Comparison of ENCODE assay signal across 1 cellular context in the genomic region with DNA sequence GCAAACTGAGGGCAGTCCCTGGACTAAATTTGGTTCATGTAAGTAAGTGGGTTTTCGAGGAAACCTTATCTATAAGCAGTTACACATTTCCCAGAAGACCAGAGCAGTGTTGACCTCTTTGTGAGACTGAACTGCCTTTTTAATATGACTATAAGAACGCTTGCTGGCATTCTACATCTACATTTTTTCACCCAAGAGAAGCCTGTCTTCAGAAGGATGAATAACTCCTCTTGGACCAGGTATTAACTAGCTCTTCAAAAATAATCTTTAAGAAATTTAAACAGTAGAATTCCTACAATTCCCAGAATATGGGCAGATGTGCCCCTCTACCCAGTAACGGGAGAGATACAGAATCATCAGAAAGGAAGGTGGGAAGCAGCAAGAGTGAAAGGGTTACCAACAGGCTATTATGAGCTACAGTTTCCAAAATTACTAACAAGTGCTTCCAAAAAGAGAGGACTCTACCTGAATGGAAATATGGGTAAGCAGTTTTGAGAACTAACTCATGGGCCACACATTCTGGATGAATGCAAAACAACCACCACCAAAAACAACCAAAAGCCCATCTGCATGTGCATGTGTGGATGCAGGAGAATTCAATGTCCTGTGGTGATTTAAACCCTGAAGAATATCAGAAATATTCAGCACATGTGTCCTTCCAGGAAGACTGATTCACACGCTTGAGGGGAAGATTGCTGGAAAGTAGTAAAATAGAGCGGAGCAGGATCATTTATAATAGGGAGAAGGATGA.
A peak's percentile ranks its signal among the peaks of the same experiment; 100 is the strongest.
TF ChIP-seq lines count a peak whose summit lies in the region.

No MANE protein-coding gene starts in this region.

TF ChIP-seq in K562, 482 proteins besides CTCF, POLR2A, EP300 and RAD21 (continued from another document and continues in another):
- TF ChIP-seq, protein P1, sequence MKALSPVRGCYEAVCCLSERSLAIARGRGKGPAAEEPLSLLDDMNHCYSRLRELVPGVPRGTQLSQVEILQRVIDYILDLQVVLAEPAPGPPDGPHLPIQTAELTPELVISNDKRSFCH (CRISPR knock-in tag; IDR thresholded peaks at IDR 0.05), result no peak
- TF ChIP-seq, protein P1 (tag; IDR thresholded peaks at IDR 0.05), result no peak
- TF ChIP-seq U2AF1 (optimal IDR thresholded peaks at IDR 0.05; ENCODE audit: low read depth, low read length), result no peak
- no peak for TF ChIP-seq ZNF41 (CRISPR knock-in tag; conservative IDR thresholded peaks at IDR 0.05)
- TF ChIP-seq TRIM24 (IDR thresholded peaks at IDR 0.05), result peak in 1 of 2 experiments; percentile 37; a peak in 1 of 4 replicates
- TF ChIP-seq HLTF (IDR thresholded peaks at IDR 0.05), result no peak
- no peak for TF ChIP-seq ELF1 (tag; IDR thresholded peaks at IDR 0.05)
- TF ChIP-seq NR2F6 (CRISPR knock-in tag; IDR thresholded peaks at IDR 0.05), result no peak
- TF ChIP-seq KDM5B (IDR thresholded peaks at IDR 0.05; ENCODE audit: insufficient replicate concordance, low read depth, low read length), result peak; percentile 39
- TF ChIP-seq DPF2 (IDR thresholded peaks at IDR 0.05), result peak; percentile 51
- no peak for TF ChIP-seq KLF10 (CRISPR knock-in tag; IDR thresholded peaks at IDR 0.05)
- TF ChIP-seq XRCC4 (IDR thresholded peaks at IDR 0.05; ENCODE audit: extremely low read depth, insufficient read depth, insufficient read length), result no peak
- TF ChIP-seq, protein P2, sequence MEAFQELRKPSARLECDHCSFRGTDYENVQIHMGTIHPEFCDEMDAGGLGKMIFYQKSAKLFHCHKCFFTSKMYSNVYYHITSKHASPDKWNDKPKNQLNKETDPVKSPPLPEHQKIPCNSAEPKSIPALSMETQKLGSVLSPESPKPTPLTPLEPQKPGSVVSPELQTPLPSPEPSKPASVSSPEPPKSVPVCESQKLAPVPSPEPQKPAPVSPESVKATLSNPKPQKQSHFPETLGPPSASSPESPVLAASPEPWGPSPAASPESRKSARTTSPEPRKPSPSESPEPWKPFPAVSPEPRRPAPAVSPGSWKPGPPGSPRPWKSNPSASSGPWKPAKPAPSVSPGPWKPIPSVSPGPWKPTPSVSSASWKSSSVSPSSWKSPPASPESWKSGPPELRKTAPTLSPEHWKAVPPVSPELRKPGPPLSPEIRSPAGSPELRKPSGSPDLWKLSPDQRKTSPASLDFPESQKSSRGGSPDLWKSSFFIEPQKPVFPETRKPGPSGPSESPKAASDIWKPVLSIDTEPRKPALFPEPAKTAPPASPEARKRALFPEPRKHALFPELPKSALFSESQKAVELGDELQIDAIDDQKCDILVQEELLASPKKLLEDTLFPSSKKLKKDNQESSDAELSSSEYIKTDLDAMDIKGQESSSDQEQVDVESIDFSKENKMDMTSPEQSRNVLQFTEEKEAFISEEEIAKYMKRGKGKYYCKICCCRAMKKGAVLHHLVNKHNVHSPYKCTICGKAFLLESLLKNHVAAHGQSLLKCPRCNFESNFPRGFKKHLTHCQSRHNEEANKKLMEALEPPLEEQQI (IDR thresholded peaks at IDR 0.05), result peak; percentile 88
- no peak for TF ChIP-seq C11orf30 (IDR thresholded peaks at IDR 0.05; ENCODE audit: low read depth)
- TF ChIP-seq, protein P3, sequence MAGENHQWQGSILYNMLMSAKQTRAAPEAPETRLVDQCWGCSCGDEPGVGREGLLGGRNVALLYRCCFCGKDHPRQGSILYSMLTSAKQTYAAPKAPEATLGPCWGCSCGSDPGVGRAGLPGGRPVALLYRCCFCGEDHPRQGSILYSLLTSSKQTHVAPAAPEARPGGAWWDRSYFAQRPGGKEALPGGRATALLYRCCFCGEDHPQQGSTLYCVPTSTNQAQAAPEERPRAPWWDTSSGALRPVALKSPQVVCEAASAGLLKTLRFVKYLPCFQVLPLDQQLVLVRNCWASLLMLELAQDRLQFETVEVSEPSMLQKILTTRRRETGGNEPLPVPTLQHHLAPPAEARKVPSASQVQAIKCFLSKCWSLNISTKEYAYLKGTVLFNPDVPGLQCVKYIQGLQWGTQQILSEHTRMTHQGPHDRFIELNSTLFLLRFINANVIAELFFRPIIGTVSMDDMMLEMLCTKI (IDR thresholded peaks at IDR 0.05; ENCODE audit: partially characterized antibody), result no peak
- TF ChIP-seq HNRNPL (IDR thresholded peaks at IDR 0.05; ENCODE audit: low read depth, low read length), result no peak
- TF ChIP-seq HEY1 (CRISPR knock-in tag; IDR thresholded peaks at IDR 0.05; ENCODE audit: borderline replicate concordance), result no peak
- TF ChIP-seq KHSRP (IDR thresholded peaks at IDR 0.05), result no peak
- TF ChIP-seq GATA2 (CRISPR knock-in tag; IDR thresholded peaks at IDR 0.05), result no peak
- TF ChIP-seq ELF4 (CRISPR knock-in tag; IDR thresholded peaks at IDR 0.05), result no peak
- no peak for TF ChIP-seq ZNF324 (CRISPR knock-in tag; IDR thresholded peaks at IDR 0.05)
- no peak for TF ChIP-seq HNRNPLL (IDR thresholded peaks at IDR 0.05; ENCODE audit: low read depth, low read length, poor library complexity, severe bottlenecking)
- TF ChIP-seq ZNF76 (CRISPR knock-in tag; IDR thresholded peaks at IDR 0.05; ENCODE audit: borderline replicate concordance), result no peak
- no peak for TF ChIP-seq ZNF699 (CRISPR knock-in tag; IDR thresholded peaks at IDR 0.05; ENCODE audit: insufficient replicate concordance)
- TF ChIP-seq, protein P4, sequence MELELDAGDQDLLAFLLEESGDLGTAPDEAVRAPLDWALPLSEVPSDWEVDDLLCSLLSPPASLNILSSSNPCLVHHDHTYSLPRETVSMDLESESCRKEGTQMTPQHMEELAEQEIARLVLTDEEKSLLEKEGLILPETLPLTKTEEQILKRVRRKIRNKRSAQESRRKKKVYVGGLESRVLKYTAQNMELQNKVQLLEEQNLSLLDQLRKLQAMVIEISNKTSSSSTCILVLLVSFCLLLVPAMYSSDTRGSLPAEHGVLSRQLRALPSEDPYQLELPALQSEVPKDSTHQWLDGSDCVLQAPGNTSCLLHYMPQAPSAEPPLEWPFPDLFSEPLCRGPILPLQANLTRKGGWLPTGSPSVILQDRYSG (tag; conservative IDR thresholded peaks at IDR 0.05; ENCODE audit: low read depth), result no peak
- no peak for TF ChIP-seq NFXL1 (CRISPR knock-in tag; IDR thresholded peaks at IDR 0.05)
- TF ChIP-seq, protein P5, sequence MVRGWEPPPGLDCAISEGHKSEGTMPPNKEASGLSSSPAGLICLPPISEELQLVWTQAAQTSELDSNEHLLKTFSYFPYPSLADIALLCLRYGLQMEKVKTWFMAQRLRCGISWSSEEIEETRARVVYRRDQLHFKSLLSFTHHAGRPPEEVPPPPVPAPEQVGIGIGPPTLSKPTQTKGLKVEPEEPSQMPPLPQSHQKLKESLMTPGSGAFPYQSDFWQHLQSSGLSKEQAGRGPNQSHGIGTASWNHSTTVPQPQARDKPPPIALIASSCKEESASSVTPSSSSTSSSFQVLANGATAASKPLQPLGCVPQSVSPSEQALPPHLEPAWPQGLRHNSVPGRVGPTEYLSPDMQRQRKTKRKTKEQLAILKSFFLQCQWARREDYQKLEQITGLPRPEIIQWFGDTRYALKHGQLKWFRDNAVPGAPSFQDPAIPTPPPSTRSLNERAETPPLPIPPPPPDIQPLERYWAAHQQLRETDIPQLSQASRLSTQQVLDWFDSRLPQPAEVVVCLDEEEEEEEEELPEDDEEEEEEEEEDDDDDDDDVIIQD (CRISPR knock-in tag; IDR thresholded peaks at IDR 0.05), result no peak
- TF ChIP-seq, protein P6, sequence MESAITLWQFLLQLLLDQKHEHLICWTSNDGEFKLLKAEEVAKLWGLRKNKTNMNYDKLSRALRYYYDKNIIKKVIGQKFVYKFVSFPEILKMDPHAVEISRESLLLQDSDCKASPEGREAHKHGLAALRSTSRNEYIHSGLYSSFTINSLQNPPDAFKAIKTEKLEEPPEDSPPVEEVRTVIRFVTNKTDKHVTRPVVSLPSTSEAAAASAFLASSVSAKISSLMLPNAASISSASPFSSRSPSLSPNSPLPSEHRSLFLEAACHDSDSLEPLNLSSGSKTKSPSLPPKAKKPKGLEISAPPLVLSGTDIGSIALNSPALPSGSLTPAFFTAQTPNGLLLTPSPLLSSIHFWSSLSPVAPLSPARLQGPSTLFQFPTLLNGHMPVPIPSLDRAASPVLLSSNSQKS (CRISPR knock-in tag; IDR thresholded peaks at IDR 0.05), result no peak
- TF ChIP-seq BRF1 (IDR thresholded peaks at IDR 0.05; ENCODE audit: borderline replicate concordance, extremely low read depth, insufficient read length), result no peak
- TF ChIP-seq BRD4 (IDR thresholded peaks at IDR 0.05), result peak; percentile 77; the same call in 1 of the 2 replicates
- no peak for TF ChIP-seq LARP7 (IDR thresholded peaks at IDR 0.05)
- TF ChIP-seq, protein P7, sequence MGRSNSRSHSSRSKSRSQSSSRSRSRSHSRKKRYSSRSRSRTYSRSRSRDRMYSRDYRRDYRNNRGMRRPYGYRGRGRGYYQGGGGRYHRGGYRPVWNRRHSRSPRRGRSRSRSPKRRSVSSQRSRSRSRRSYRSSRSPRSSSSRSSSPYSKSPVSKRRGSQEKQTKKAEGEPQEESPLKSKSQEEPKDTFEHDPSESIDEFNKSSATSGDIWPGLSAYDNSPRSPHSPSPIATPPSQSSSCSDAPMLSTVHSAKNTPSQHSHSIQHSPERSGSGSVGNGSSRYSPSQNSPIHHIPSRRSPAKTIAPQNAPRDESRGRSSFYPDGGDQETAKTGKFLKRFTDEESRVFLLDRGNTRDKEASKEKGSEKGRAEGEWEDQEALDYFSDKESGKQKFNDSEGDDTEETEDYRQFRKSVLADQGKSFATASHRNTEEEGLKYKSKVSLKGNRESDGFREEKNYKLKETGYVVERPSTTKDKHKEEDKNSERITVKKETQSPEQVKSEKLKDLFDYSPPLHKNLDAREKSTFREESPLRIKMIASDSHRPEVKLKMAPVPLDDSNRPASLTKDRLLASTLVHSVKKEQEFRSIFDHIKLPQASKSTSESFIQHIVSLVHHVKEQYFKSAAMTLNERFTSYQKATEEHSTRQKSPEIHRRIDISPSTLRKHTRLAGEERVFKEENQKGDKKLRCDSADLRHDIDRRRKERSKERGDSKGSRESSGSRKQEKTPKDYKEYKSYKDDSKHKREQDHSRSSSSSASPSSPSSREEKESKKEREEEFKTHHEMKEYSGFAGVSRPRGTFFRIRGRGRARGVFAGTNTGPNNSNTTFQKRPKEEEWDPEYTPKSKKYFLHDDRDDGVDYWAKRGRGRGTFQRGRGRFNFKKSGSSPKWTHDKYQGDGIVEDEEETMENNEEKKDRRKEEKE (IDR thresholded peaks at IDR 0.05; ENCODE audit: borderline replicate concordance in 1 of 2, control insufficient read depth in 1 of 2, low read depth in 2 of 2, low read length in 1 of 2), result no peak
- peak; percentile 39; the same call in 1 of the 2 replicates for TF ChIP-seq PML (IDR thresholded peaks at IDR 0.05; ENCODE audit: low read length)
- peak in 1 of 2 experiments; percentile 38; a peak in 1 of 4 replicates for TF ChIP-seq FOXK2 (conservative IDR thresholded peaks at IDR 0.05 in 1 of 2, IDR thresholded peaks at IDR 0.05 in 1 of 2; ENCODE audit: low read depth in 2 of 2)
- TF ChIP-seq, protein P8, sequence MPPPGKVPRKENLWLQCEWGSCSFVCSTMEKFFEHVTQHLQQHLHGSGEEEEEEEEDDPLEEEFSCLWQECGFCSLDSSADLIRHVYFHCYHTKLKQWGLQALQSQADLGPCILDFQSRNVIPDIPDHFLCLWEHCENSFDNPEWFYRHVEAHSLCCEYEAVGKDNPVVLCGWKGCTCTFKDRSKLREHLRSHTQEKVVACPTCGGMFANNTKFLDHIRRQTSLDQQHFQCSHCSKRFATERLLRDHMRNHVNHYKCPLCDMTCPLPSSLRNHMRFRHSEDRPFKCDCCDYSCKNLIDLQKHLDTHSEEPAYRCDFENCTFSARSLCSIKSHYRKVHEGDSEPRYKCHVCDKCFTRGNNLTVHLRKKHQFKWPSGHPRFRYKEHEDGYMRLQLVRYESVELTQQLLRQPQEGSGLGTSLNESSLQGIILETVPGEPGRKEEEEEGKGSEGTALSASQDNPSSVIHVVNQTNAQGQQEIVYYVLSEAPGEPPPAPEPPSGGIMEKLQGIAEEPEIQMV (tag; conservative IDR thresholded peaks at IDR 0.05; ENCODE audit: low read depth), result no peak
- no peak for TF ChIP-seq DACH1 (IDR thresholded peaks at IDR 0.05; ENCODE audit: partially characterized antibody)
- TF ChIP-seq PTBP1 (IDR thresholded peaks at IDR 0.05; ENCODE audit: low read depth, low read length), result no peak
- TF ChIP-seq POU5F1 (IDR thresholded peaks at IDR 0.05; ENCODE audit: borderline replicate concordance, low read depth, low read length, partially characterized antibody), result no peak
- TF ChIP-seq HDAC1 (IDR thresholded peaks at IDR 0.05), result 0 out of 4 replicates have a peak, but pooled peaks of 1 of the 2 experiments have one; percentile 10
- TF ChIP-seq RFX1 (IDR thresholded peaks at IDR 0.05), result no peak
- TF ChIP-seq, protein P9, sequence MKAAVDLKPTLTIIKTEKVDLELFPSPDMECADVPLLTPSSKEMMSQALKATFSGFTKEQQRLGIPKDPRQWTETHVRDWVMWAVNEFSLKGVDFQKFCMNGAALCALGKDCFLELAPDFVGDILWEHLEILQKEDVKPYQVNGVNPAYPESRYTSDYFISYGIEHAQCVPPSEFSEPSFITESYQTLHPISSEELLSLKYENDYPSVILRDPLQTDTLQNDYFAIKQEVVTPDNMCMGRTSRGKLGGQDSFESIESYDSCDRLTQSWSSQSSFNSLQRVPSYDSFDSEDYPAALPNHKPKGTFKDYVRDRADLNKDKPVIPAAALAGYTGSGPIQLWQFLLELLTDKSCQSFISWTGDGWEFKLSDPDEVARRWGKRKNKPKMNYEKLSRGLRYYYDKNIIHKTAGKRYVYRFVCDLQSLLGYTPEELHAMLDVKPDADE (conservative IDR thresholded peaks at IDR 0.05; ENCODE audit: control insufficient read depth, low read depth, low read length), result no peak
- TF ChIP-seq ZBED1 (IDR thresholded peaks at IDR 0.05), result no peak
- TF ChIP-seq ZNF507 (tag; conservative IDR thresholded peaks at IDR 0.05), result no peak
- TF ChIP-seq ZNF77 (CRISPR knock-in tag; IDR thresholded peaks at IDR 0.05), result no peak
- TF ChIP-seq U2AF2 (optimal IDR thresholded peaks at IDR 0.05; ENCODE audit: low read depth, low read length), result no peak
- TF ChIP-seq WHSC1 (IDR thresholded peaks at IDR 0.05; ENCODE audit: low read length), result no peak
- TF ChIP-seq ZNF785 (CRISPR knock-in tag; IDR thresholded peaks at IDR 0.05), result no peak
- TF ChIP-seq, protein P10, sequence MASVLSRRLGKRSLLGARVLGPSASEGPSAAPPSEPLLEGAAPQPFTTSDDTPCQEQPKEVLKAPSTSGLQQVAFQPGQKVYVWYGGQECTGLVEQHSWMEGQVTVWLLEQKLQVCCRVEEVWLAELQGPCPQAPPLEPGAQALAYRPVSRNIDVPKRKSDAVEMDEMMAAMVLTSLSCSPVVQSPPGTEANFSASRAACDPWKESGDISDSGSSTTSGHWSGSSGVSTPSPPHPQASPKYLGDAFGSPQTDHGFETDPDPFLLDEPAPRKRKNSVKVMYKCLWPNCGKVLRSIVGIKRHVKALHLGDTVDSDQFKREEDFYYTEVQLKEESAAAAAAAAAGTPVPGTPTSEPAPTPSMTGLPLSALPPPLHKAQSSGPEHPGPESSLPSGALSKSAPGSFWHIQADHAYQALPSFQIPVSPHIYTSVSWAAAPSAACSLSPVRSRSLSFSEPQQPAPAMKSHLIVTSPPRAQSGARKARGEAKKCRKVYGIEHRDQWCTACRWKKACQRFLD (CRISPR knock-in tag; IDR thresholded peaks at IDR 0.05), result peak; percentile 29; the same call in 1 of the 2 replicates
